ENCODE assay signal across 8 cellular contexts in the genomic region with DNA sequence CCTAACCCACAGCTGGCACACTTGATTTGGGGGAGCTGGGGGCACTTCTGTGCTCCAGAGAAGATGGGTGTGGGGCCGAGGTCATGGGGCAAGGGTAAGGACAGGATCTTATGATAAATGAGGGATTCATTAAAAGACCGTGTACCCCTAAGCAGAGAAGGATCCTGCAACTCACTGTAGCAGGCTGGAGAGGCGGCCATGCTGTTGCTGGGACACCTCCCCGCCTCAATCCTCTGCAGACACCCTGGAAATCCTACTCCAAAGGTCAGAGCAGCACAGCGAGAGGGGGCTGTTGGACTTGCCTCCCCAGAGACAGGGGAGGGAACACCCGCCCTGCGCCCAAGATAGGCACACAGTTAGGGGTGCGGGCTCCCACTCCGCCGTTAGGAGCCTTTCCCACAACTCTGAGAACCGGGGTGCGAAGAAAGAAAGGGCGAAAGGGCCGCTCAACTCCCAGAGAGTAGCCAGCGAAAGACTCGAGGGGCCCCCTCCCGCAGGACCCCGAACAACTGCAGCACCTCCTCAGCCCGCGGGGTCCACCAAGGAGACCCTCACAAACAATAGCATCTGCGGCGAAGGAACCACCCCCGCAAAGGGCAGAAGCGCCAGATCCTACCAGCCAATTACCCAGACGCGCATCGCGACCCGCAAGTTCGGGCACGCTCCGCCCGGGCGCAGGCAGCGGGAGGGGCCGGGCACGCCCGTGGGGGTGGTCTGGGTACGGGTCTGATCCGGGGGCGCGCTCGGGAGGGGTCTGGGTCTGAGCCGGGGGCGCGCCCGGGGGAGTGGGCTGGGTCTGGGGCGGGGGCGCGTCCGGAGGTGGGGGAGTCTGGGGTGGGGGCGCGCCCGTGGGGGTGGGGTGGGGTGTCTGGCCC. TPM values are rescaled to one million over a fixed set of nuclear protein-coding genes. Genes with fewer than 3 reads are reported as not detected.
DNase-seq lines count a peak whose midpoint lies in the region; ATAC-seq, FAIRE-seq and TF ChIP-seq lines count a peak whose summit lies in the region.

No MANE protein-coding gene starts in this region.

- H3K79me2 ChIP-seq in GM12878 (ENCODE audit: control insufficient read depth, insufficient read depth, low read length), result no peaks in the 10 kb centered on the region

- POLR2A ChIA-PET in AG04449 (lab: Yijun Ruan, JAX), result no interaction called here
- POLR2A ChIA-PET in IMR-90 (lab: Charles Lee; ENCODE audit: unreplicated experiment), result no interaction called here
- POLR2A ChIA-PET in GM12878 (lab: Charles Lee), result interaction anchor here (1.2 kb wide), 1 partner anchor 67 kb away, joined by 6 read pairs; no protein-coding TSS in a partner anchor

- RAD21 ChIA-PET in GM12878 (lab: Charles Lee; ENCODE audit: unreplicated experiment), result interaction anchor here (0.8 to 2.9 kb wide), 5 partner anchors 43 to 87 kb away, joined by 3 to 16 read pairs (median 5); no protein-coding TSS in a partner anchor

- FAIRE-seq in GM12878 (lab: Jason Lieb, UNC), result no peak

- no peaks in the 10 kb centered on the region for H3K27me3 ChIP-seq in IMR-90 (ENCODE audit: control insufficient read depth, insufficient read depth, low read length)
- H3K27me3 ChIP-seq in GM12878 (replicated peaks in 1 of 2; ENCODE audit: control insufficient read depth in 2 of 2, insufficient read depth in 2 of 2, low read length in 1 of 2), result peaks cover 2 to 3% of the 10 kb centered on the region in 2 experiments; a peak in 2 of 4 replicates
- peaks cover 9% of the 10 kb centered on the region for H3K27me3 ChIP-seq in lower lobe of right lung (ENCODE audit: low read depth)
- H3K27me3 ChIP-seq in uterus, result no peaks in the 10 kb centered on the region

- no peak overlapping the region for H2BK5ac ChIP-seq in IMR-90 (ENCODE audit: low read depth, low read length, poor library complexity, severe bottlenecking)

- no peak overlapping the region for H3K27ac ChIP-seq in IMR-90 (ENCODE audit: insufficient read depth, low read length)
- no peak overlapping the region for H3K27ac ChIP-seq in GM12878 (ENCODE audit: control insufficient read depth, insufficient read depth)
- no peak overlapping the region for H3K27ac ChIP-seq in lower lobe of right lung
- H3K27ac ChIP-seq in uterus, result peak overlapping the region; percentile 2 to 64

- intact Hi-C loops in IMR-90 (cut with micrococcal nuclease) (no loop called here), GM12878 (cut with micrococcal nuclease; ENCODE audit: unreplicated experiment) (no loop called here), lower lobe of right lung (cut with DNase I) (no loop called here), uterus (cut with DNase I; ENCODE audit: low total_unique reads) (no loop called here)

- H3K18ac ChIP-seq in IMR-90 (ENCODE audit: low read depth, low read length), result no peak overlapping the region

- peak overlapping the region; percentile 66 for H2AK9ac ChIP-seq in IMR-90 (replicated peaks; ENCODE audit: low read depth, low read length, poor library complexity)

- H4K5ac ChIP-seq in IMR-90 (ENCODE audit: low read depth, low read length), result no peak overlapping the region

- H3K23ac ChIP-seq in IMR-90 (ENCODE audit: low read depth, low read length), result no peak overlapping the region; the same call in 1 of the 2 replicates

- H4K20me1 ChIP-seq in IMR-90 (ENCODE audit: insufficient read depth, low read length) (peaks cover 6% of the 10 kb centered on the region; the same call in 1 of the 2 replicates), GM12878 (ENCODE audit: control insufficient read depth, insufficient read depth) (no peaks in the 10 kb centered on the region)

- H4K91ac ChIP-seq in IMR-90 (ENCODE audit: insufficient read depth, low read depth, low read length), result no peak overlapping the region

- no peak overlapping the region for H3K14ac ChIP-seq in IMR-90 (replicated peaks; ENCODE audit: low read depth, low read length)

- no peaks in the 10 kb centered on the region for H3K9me1 ChIP-seq in IMR-90 (ENCODE audit: insufficient read depth, low read length)

- dilution Hi-C loops in IMR-90 (cut with HindIII; ENCODE audit: low sequenced_read_pairs, unreplicated experiment), result no loop called here

- H3K9ac ChIP-seq in IMR-90 (ENCODE audit: low read depth, low read length) (peak overlapping the region; percentile 37; the same call in 1 of the 2 replicates), GM12878 (ENCODE audit: control insufficient read depth, insufficient read depth, low read length) (no peak overlapping the region)

- H3K4me2 ChIP-seq in IMR-90 (ENCODE audit: low read depth, low read length), result peak overlapping the region; percentile 56
- H3K4me2 ChIP-seq in GM12878 (ENCODE audit: control insufficient read depth, insufficient read depth), result no peak overlapping the region

- TF ChIP-seq RAD21 in IMR-90 (IDR thresholded peaks at IDR 0.05; ENCODE audit: low read length) (no peak), GM12878 (IDR thresholded peaks at IDR 0.05; ENCODE audit: insufficient read depth, low read depth, low read length) (no peak)

- WGBS in IMR-90 (ENCODE audit: extremely low coverage in 2 of 2, insufficient read length in 1 of 2), 2 experiments, result 5% methylated on average over 4 of the region's 54 CpGs; no CpG with 5 or more reads in 1 of the 2 experiments
- 20% methylated on average over 32 of the region's 54 CpGs for WGBS in GM12878 (ENCODE audit: insufficient coverage, insufficient replicate concordance, low lambda C conversion rate, missing lambda C conversion rate)

- DNase-seq in AG04449 (ENCODE audit: low read depth, low spot score) (no peak), IMR-90 (no peak), GM12878 (ENCODE audit: low read depth, low spot score) (no peak), lower lobe of right lung (no peak), uterus (peak in 1 of 2 donors; percentile 35), globus pallidus (ENCODE audit: low spot score) (no peak)
- DNase-seq in activated CD4-positive, alpha-beta T cell treated with anti-CD3 and anti-CD28 coated beads for 4 hours, result no peak

- H4K8ac ChIP-seq in IMR-90 (ENCODE audit: low read depth in 2 of 2, low read length in 2 of 2), result peak overlapping the region in 1 of 2 experiments; percentile 29; a peak in 1 of 4 replicates

- BruUV-seq in IMR-90 (replicated peaks; lab: Mats Ljungman, UMichigan) (no TSS peak), GM12878 (replicated peaks; lab: Mats Ljungman, UMichigan) (no TSS peak)

- H3K4me1 ChIP-seq in IMR-90 (ENCODE audit: control insufficient read depth, insufficient read depth, low read length) (peaks cover 2% of the 10 kb centered on the region; the same call in 1 of the 2 replicates), GM12878 (ENCODE audit: control insufficient read depth, insufficient read depth, low read length) (no peaks in the 10 kb centered on the region), lower lobe of right lung (peaks cover 12% of the 10 kb centered on the region), uterus (no peaks in the 10 kb centered on the region)

- no peaks in the 10 kb centered on the region for H3K9me3 ChIP-seq in IMR-90 (ENCODE audit: control insufficient read depth, insufficient read depth, low read length)
- no peaks in the 10 kb centered on the region for H3K9me3 ChIP-seq in GM12878 (replicated peaks; ENCODE audit: control insufficient read depth, insufficient read depth, low read length)
- H3K9me3 ChIP-seq in lower lobe of right lung, result no peaks in the 10 kb centered on the region
- no peaks in the 10 kb centered on the region for H3K9me3 ChIP-seq in uterus

- H3K36me3 ChIP-seq in IMR-90 (ENCODE audit: control insufficient read depth, insufficient read depth, low read length) (no peaks in the 10 kb centered on the region), GM12878 (ENCODE audit: control insufficient read depth in 2 of 2, insufficient read depth in 2 of 2, low read length in 1 of 2) (no peaks in the 10 kb centered on the region), lower lobe of right lung (no peaks in the 10 kb centered on the region), uterus (no peaks in the 10 kb centered on the region)

- CTCF ChIA-PET in AG04449 (lab: Yijun Ruan, JAX), result interaction anchor here (1.0 to 12.2 kb wide), 2 partner anchors 88 to 90 kb away, joined by 3 to 195 read pairs; no protein-coding TSS in a partner anchor
- CTCF ChIA-PET in IMR-90 (lab: Yijun Ruan, JAX), result interaction anchor here (1.4 kb wide), 1 partner anchor 75 kb away, joined by 3 read pairs; no protein-coding TSS in a partner anchor
- CTCF ChIA-PET in GM12878 (lab: Yijun Ruan, JAX), result interaction anchor here (1.1 to 4.3 kb wide), 4 partner anchors 36 to 78 kb away, joined by 3 to 19 read pairs (median 8); no protein-coding TSS in a partner anchor

- H3K4me3 ChIP-seq in AG04449 (ENCODE audit: low read depth, low read length), result peak overlapping the region; percentile 68
- peak overlapping the region; percentile 99 for H3K4me3 ChIP-seq in IMR-90 (ENCODE audit: insufficient read depth, low read depth, low read length)
- no peak overlapping the region for H3K4me3 ChIP-seq in GM12878
- peak overlapping the region; percentile 74 for H3K4me3 ChIP-seq in lower lobe of right lung
- H3K4me3 ChIP-seq in uterus, result peak overlapping the region; percentile 61 to 62

- no peak for TF ChIP-seq CTCF in AG04449 (IDR thresholded peaks at IDR 0.05; ENCODE audit: insufficient read depth, low read length, missing control alignments)
- no peak for TF ChIP-seq CTCF in IMR-90 (conservative IDR thresholded peaks at IDR 0.05; ENCODE audit: low read depth, low read length)
- no peak for TF ChIP-seq CTCF in GM12878 (IDR thresholded peaks at IDR 0.05 in 2 of 3, conservative IDR thresholded peaks at IDR 0.05 in 1 of 3; ENCODE audit: control insufficient read depth in 2 of 3, extremely low read depth in 1 of 3, insufficient read depth in 1 of 3, low read depth in 3 of 3, low read length in 3 of 3)
- no peak for TF ChIP-seq CTCF in lower lobe of right lung (IDR thresholded peaks at IDR 0.05)
- TF ChIP-seq CTCF in uterus (IDR thresholded peaks at IDR 0.05), result no peak

- no peak overlapping the region for H2BK15ac ChIP-seq in IMR-90 (ENCODE audit: low read depth, low read length)

- ATAC-seq in IMR-90 (ENCODE audit: low read depth) (peak; percentile 5), GM12878 (peak; percentile 16; the same call in 2 of the 3 replicates), lower lobe of right lung (peak; percentile 5 to 18), HG03045 (IDR thresholded peaks at IDR 0.05; ENCODE audit: unreplicated experiment) (no peak)

- H3K56ac ChIP-seq in IMR-90 (ENCODE audit: extremely low read depth, insufficient read depth, low read length), result no peak overlapping the region

- no peak overlapping the region for H2BK20ac ChIP-seq in IMR-90 (ENCODE audit: low read depth, low read length)

- H3K79me1 ChIP-seq in IMR-90 (ENCODE audit: low read depth in 1 of 2, low read length in 2 of 2), result peaks cover 0 to 35% of the 10 kb centered on the region in 2 experiments; a peak in 1 of 4 replicates

- TF ChIP-seq EP300 in GM12878 (IDR thresholded peaks at IDR 0.05; ENCODE audit: borderline replicate concordance in 1 of 2, control insufficient read depth in 1 of 2, low read depth in 2 of 2, low read length in 2 of 2), result no peak

- TF ChIP-seq POLR2A in IMR-90 (IDR thresholded peaks at IDR 0.05; ENCODE audit: low read depth, low read length) (no peak), GM12878 (IDR thresholded peaks at IDR 0.05; ENCODE audit: low read depth, low read length) (no peak), uterus (IDR thresholded peaks at IDR 0.05) (no peak)

- in situ Hi-C loops in IMR-90 (cut with MboI; ENCODE audit: low sequenced_read_pairs), result no loop called here
- in situ Hi-C loops in GM12878 (cut with MboI), result no loop called here

- H2AK5ac ChIP-seq in IMR-90 (ENCODE audit: low read depth, low read length), result 0 out of 2 replicates have a peak overlapping the region, but pooled peaks have one; percentile 14

- SMC1A ChIA-PET in GM12878 (lab: Charles Lee; ENCODE audit: uncharacterized antibody, unreplicated experiment), result interaction anchor here (1.0 to 1.8 kb wide), 5 partner anchors 33 to 75 kb away, joined by 3 to 7 read pairs (median 4); no protein-coding TSS in a partner anchor

- peak overlapping the region; percentile 35 for H3K4ac ChIP-seq in IMR-90 (ENCODE audit: low read depth, low read length)

- no peak overlapping the region for H2BK120ac ChIP-seq in IMR-90 (ENCODE audit: low read depth, low read length)

- H2AFZ ChIP-seq in IMR-90 (replicated peaks; ENCODE audit: low read length, poor library complexity), result peak overlapping the region; percentile 90
- H2AFZ ChIP-seq in GM12878 (ENCODE audit: control insufficient read depth, low read depth, low read length), result no peak overlapping the region

RNA-seq across cellular contexts. Expression of a gene that starts 1.3 kb away (rescaled TPM):
- total RNA-seq in IMR-90 (2012; rRNA removed), result 2.5 and 3.3 TPM in 2 replicates
- 4.6 and 4.7 TPM in 2 replicates for polyA plus RNA-seq in IMR-90 (2012; rRNA removed)
- 4.8 and 5.6 TPM in 2 replicates for polyA plus RNA-seq in IMR-90 (2012; cell fraction: cytosol; rRNA removed)
- polyA plus RNA-seq in IMR-90 (2012; cell fraction: nucleus; rRNA removed; ENCODE audit: low replicate concordance), result 3.6 and 3.7 TPM in 2 replicates
- total RNA-seq in GM12878 (2013; cell fraction: nucleolus; rRNA removed), result 0.12 and 0.17 TPM in 2 replicates
- 0.62 and 0.65 TPM in 2 replicates for total RNA-seq in GM12878 (2014; rRNA removed)
- total RNA-seq in GM12878 (2014; rRNA removed; fragmentation: Illumina TruSeq; extraction: Trizol), result 0.40 and 0.55 TPM in 2 replicates
- 1.4 and 2.0 TPM in 2 replicates for total RNA-seq in GM12878 (2021)
- 0.12 TPM for polyA plus RNA-seq in GM12878 (2011; ENCODE audit: low read depth)
- 1.9 and 2.2 TPM in 2 replicates for polyA plus RNA-seq in GM12878 (2011; rRNA removed)
- polyA plus RNA-seq in GM12878 (2011; cell fraction: cytosol; rRNA removed), result 2.4 and 2.5 TPM in 2 replicates
- 1.2 and 1.7 TPM in 2 replicates for polyA plus RNA-seq in GM12878 (2011; cell fraction: nucleus; rRNA removed)
- 0.35 and 0.39 TPM in 2 replicates for polyA plus RNA-seq in GM12878 (2012)
- 0.41 and 0.59 TPM in 2 replicates for polyA plus RNA-seq in GM12878 (2014; fragmentation: Illumina TruSeq; extraction: Trizol)
- polyA plus RNA-seq in GM12878 (2014; fragmentation: Nextera tagmentation; extraction: Ambion mirVana), result under 1 TPM; 0.45 to 0.57 TPM
- polyA plus RNA-seq in GM12878 (2014; rRNA removed), result 1.2 and 1.4 TPM in 2 replicates
- 1 to 10 TPM in 1 of 2 experiments, under 1 TPM in 1; 0.20 to 1.3 TPM for polyA plus RNA-seq in GM12878 (2016; fragmentation: Nextera tagmentation; extraction: Ambion mirVana)
- polyA minus RNA-seq in GM12878 (2011; rRNA and poly(A)+ RNA removed), result 2.7 and 3.1 TPM in 2 replicates
- polyA minus RNA-seq in GM12878 (2011; cell fraction: cytosol; rRNA and poly(A)+ RNA removed), result 2.1 and 5.1 TPM in 2 replicates
- 0.57 and 0.60 TPM in 2 replicates for polyA minus RNA-seq in GM12878 (2011; cell fraction: nucleus; rRNA and poly(A)+ RNA removed)
- 7.3 TPM for total RNA-seq in lower lobe of right lung
- total RNA-seq in uterus, result 10 to 100 TPM in 3 of 4 donors, 1 to 10 TPM in 1; 4.6 to 15.9 (median 11.9) TPM

Comparison
In these comparisons a context has a peak if more than half of its experiments do, and no peak if none do; other contexts are left out.
1. H3K27ac ChIP-seq: peak in uterus (2 of 2); none in IMR-90 (single experiment), GM12878 (single experiment) and lower lobe of right lung (single experiment).